In the genomic region with DNA sequence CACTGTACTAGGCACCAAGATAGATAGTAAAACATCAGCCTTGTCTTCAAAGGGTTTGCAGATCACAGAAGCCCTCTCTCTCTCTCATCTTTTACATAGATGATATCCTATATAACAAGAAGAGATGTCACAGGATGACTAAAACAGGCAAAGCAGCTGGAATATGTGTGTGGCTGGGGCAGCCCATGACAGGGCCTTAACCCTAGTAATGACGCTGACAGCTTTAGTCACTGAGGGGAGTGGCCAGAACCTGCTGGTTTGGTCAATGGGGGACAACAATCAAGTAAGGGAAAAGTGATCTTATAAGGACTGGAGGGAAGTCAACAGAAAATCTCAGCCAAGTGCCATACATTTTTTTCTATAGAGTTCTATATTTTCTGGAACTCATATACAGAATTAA, we compare ENCODE assay signal across 1 cellular context.
TF ChIP-seq lines count a peak whose summit lies in the region.

No MANE protein-coding gene starts in this region.

TF ChIP-seq in GM12878, 131 proteins besides CTCF, POLR2A, EP300 and RAD21:
- TF ChIP-seq TCF12 (IDR thresholded peaks at IDR 0.05; ENCODE audit: low read depth, low read length) (0 out of 2 replicates have a peak, but pooled peaks have one; percentile 56), NR2C1 (IDR thresholded peaks at IDR 0.05) (no peak), DPF2 (IDR thresholded peaks at IDR 0.05) (no peak), JUNB (IDR thresholded peaks at IDR 0.05) (peak; percentile 35; the same call in 1 of the 2 replicates), HDGF (IDR thresholded peaks at IDR 0.05) (no peak), EED (IDR thresholded peaks at IDR 0.05; ENCODE audit: low read depth) (0 out of 2 replicates have a peak, but pooled peaks have one; percentile 29), SUPT20H (IDR thresholded peaks at IDR 0.05; ENCODE audit: borderline replicate concordance, control insufficient read depth, low read depth, low read length) (no peak), CEBPB (IDR thresholded peaks at IDR 0.05; ENCODE audit: borderline replicate concordance in 1 of 2, low read depth in 2 of 2, low read length in 2 of 2) (no peak), IKZF1 (conservative IDR thresholded peaks at IDR 0.05) (0 out of 2 replicates have a peak, but pooled peaks have one; percentile 9), ASH2L (IDR thresholded peaks at IDR 0.05; ENCODE audit: borderline replicate concordance, low read depth) (no peak), POLR2AphosphoS2 (IDR thresholded peaks at IDR 0.05; ENCODE audit: low read depth, low read length) (no peak), SMAD5 (IDR thresholded peaks at IDR 0.05; ENCODE audit: low read depth) (no peak), NFIC (IDR thresholded peaks at IDR 0.05; ENCODE audit: low read depth, low read length) (0 out of 2 replicates have a peak, but pooled peaks have one; percentile 12), EZH2 (IDR thresholded peaks at IDR 0.05; ENCODE audit: borderline replicate concordance, control insufficient read depth, low read depth, low read length) (no peak), YY1 (IDR thresholded peaks at IDR 0.05; ENCODE audit: low read depth, low read length) (0 out of 2 replicates have a peak, but pooled peaks have one; percentile 8), CREM (IDR thresholded peaks at IDR 0.05; ENCODE audit: low read depth) (peak; percentile 55; the same call in 1 of the 2 replicates), TCF3 (IDR thresholded peaks at IDR 0.05; ENCODE audit: borderline replicate concordance, insufficient read depth, low read depth, low read length) (0 out of 2 replicates have a peak, but pooled peaks have one; percentile 53), SMARCA5 (IDR thresholded peaks at IDR 0.05) (no peak), ATF2 (IDR thresholded peaks at IDR 0.05; ENCODE audit: low read length) (peak; percentile 73; the same call in 1 of the 2 replicates), CREB1 (IDR thresholded peaks at IDR 0.05; ENCODE audit: low read depth) (peak; percentile 70), CEBPZ (IDR thresholded peaks at IDR 0.05; ENCODE audit: low read depth, low read length) (no peak), RB1 (IDR thresholded peaks at IDR 0.05; ENCODE audit: borderline replicate concordance) (no peak)
- TF ChIP-seq, protein P1, sequence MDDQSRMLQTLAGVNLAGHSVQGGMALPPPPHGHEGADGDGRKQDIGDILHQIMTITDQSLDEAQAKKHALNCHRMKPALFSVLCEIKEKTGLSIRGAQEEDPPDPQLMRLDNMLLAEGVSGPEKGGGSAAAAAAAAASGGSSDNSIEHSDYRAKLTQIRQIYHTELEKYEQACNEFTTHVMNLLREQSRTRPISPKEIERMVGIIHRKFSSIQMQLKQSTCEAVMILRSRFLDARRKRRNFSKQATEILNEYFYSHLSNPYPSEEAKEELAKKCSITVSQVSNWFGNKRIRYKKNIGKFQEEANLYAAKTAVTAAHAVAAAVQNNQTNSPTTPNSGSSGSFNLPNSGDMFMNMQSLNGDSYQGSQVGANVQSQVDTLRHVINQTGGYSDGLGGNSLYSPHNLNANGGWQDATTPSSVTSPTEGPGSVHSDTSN (IDR thresholded peaks at IDR 0.05; ENCODE audit: insufficient replicate concordance, low read depth, low read length) = peak; percentile 54
- TF ChIP-seq, protein P2, sequence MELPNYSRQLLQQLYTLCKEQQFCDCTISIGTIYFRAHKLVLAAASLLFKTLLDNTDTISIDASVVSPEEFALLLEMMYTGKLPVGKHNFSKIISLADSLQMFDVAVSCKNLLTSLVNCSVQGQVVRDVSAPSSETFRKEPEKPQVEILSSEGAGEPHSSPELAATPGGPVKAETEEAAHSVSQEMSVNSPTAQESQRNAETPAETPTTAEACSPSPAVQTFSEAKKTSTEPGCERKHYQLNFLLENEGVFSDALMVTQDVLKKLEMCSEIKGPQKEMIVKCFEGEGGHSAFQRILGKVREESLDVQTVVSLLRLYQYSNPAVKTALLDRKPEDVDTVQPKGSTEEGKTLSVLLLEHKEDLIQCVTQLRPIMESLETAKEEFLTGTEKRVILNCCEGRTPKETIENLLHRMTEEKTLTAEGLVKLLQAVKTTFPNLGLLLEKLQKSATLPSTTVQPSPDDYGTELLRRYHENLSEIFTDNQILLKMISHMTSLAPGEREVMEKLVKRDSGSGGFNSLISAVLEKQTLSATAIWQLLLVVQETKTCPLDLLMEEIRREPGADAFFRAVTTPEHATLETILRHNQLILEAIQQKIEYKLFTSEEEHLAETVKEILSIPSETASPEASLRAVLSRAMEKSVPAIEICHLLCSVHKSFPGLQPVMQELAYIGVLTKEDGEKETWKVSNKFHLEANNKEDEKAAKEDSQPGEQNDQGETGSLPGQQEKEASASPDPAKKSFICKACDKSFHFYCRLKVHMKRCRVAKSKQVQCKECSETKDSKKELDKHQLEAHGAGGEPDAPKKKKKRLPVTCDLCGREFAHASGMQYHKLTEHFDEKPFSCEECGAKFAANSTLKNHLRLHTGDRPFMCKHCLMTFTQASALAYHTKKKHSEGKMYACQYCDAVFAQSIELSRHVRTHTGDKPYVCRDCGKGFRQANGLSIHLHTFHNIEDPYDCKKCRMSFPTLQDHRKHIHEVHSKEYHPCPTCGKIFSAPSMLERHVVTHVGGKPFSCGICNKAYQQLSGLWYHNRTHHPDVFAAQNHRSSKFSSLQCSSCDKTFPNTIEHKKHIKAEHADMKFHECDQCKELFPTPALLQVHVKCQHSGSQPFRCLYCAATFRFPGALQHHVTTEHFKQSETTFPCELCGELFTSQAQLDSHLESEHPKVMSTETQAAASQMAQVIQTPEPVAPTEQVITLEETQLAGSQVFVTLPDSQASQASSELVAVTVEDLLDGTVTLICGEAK (IDR thresholded peaks at IDR 0.05; ENCODE audit: borderline replicate concordance) = no peak
- TF ChIP-seq, protein P3, sequence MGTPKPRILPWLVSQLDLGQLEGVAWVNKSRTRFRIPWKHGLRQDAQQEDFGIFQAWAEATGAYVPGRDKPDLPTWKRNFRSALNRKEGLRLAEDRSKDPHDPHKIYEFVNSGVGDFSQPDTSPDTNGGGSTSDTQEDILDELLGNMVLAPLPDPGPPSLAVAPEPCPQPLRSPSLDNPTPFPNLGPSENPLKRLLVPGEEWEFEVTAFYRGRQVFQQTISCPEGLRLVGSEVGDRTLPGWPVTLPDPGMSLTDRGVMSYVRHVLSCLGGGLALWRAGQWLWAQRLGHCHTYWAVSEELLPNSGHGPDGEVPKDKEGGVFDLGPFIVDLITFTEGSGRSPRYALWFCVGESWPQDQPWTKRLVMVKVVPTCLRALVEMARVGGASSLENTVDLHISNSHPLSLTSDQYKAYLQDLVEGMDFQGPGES (IDR thresholded peaks at IDR 0.05) = no peak
- TF ChIP-seq, protein P4, sequence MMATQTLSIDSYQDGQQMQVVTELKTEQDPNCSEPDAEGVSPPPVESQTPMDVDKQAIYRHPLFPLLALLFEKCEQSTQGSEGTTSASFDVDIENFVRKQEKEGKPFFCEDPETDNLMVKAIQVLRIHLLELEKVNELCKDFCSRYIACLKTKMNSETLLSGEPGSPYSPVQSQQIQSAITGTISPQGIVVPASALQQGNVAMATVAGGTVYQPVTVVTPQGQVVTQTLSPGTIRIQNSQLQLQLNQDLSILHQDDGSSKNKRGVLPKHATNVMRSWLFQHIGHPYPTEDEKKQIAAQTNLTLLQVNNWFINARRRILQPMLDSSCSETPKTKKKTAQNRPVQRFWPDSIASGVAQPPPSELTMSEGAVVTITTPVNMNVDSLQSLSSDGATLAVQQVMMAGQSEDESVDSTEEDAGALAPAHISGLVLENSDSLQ (IDR thresholded peaks at IDR 0.05) = peak; percentile 42
